Comparison of ENCODE assay signal across 8 cellular contexts in the genomic region with DNA sequence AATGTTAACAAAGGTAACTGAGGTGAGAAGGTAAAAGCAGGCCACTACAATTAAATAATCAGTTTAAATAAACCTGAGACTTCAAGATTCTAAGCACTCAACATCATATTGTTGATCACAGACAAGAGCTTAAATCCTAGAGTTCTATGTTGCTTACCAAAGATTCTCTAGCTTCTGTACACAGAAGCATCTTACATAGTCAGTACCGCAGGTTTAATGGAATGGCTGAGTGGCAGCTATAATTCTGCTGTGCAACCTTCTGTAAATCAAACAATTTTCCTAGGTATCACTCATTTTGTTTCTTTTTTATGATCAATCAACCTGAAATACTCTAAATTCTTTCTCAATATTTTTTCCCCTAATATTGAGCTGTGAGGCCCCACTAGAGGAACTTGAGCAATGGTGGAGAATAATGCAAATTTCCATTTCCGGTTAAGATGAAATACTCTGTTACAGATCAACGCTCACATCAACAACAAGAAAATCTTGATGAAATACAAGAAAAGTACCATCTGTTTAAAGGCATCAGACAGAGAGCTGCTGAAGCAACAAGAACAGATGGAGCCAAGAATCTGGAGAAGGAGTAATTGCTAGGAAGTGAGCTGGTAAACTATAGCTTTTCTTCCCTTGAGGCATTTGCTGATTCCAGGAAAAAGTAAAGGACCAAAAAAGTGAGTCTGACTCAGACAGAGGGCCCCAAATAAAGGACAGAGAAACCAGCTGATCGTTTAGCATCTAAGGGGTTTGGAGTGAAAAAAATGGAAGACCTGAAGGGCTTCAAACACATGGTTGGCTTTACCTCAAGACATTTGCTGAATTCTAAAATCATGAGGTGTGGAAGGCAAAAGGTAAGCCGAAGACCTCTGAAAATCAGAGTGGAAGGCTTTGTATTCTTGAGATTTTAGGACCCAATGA. TPM values are rescaled to one million over a fixed set of nuclear protein-coding genes. Genes with fewer than 3 reads are reported as not detected.
A peak's percentile ranks its signal among the peaks of the same experiment; 100 is the strongest.
DNase-seq lines count a peak whose midpoint lies in the region; ATAC-seq, FAIRE-seq and TF ChIP-seq lines count a peak whose summit lies in the region.

No MANE protein-coding gene starts in this region.

- ATAC-seq in HG03060 (IDR thresholded peaks at IDR 0.05; ENCODE audit: low read depth, unreplicated experiment) (peak; percentile 96), GM12878 (peak; percentile 96), sciatic nerve (no peak)

- peaks cover 18 to 56% (median 35%) of the 10 kb centered on the region in 10 experiments for H3K4me1 ChIP-seq in BLaER1 treated with 17β-estradiol and CSF1 and Interleukin-3, amounts not matched to agents 10 nM and 100 nM
- peaks cover 4% of the 10 kb centered on the region; the same call in 1 of the 2 replicates for H3K4me1 ChIP-seq in GM12878 (ENCODE audit: control insufficient read depth, insufficient read depth, low read length)

- no peaks in the 10 kb centered on the region for H3K27me3 Mint-ChIP-seq in activated T-helper 1 cell treated with anti-CD3 and anti-CD28 coated beads, Interleukin-12 subunit alpha, Interleukin-12 subunit beta, Interleukin-2, Interleukin-4 antibody, amounts not matched to agents 30 ng/mL and 10 ng/mL and 1 ng/mL, durations not matched to agents 14 hours and 24 hours and 36 hours (ENCODE audit: insufficient read depth)

- in situ Hi-C loops in GM12878 (cut with MboI) = loop anchor here (5.0 kb wide), 1 partner anchor 321 kb away; no protein-coding TSS in a partner anchor

- FAIRE-seq in GM19239 (lab: Jason Lieb, UNC) (peak; percentile 87), GM12878 (lab: Jason Lieb, UNC) (peak; percentile 31), urothelium cell line (lab: Jason Lieb, UNC) (no peak)

- peaks cover 10 to 49% (median 23%) of the 10 kb centered on the region in 11 experiments; a peak in 21 of 22 replicates for H3K9me3 ChIP-seq in BLaER1 treated with 17β-estradiol and CSF1 and Interleukin-3, amounts not matched to agents 10 nM and 100 nM (replicated peaks in 1 of 11)
- peaks cover 2% of the 10 kb centered on the region; the same call in 2 of the 3 replicates for H3K9me3 ChIP-seq in GM12878 (replicated peaks; ENCODE audit: control insufficient read depth, insufficient read depth, low read length)

- intact Hi-C loops in GM12878 (cut with micrococcal nuclease; ENCODE audit: unreplicated experiment) (no loop called here), sciatic nerve (cut with DNase I) (no loop called here)
- intact Hi-C loops in activated T-helper 1 cell treated with anti-CD3 and anti-CD28 coated beads, Interleukin-12 subunit alpha, Interleukin-12 subunit beta, Interleukin-2, Interleukin-4 antibody, amounts not matched to agents 30 ng/mL and 10 ng/mL and 1 ng/mL, durations not matched to agents 14 hours and 24 hours and 36 hours (cut with micrococcal nuclease) = no loop called here

- no peaks in the 10 kb centered on the region for H3K9me3 Mint-ChIP-seq in activated T-helper 1 cell treated with anti-CD3 and anti-CD28 coated beads, Interleukin-12 subunit alpha, Interleukin-12 subunit beta, Interleukin-2, Interleukin-4 antibody, amounts not matched to agents 30 ng/mL and 10 ng/mL and 1 ng/mL, durations not matched to agents 14 hours and 24 hours and 36 hours

- peak overlapping the region; percentile 66 to 84 (median 76) for H3K9ac ChIP-seq in BLaER1 treated with 17β-estradiol and CSF1 and Interleukin-3, amounts not matched to agents 10 nM and 100 nM
- H3K9ac ChIP-seq in GM12878 (ENCODE audit: control insufficient read depth, insufficient read depth, low read length) = no peak overlapping the region

- peaks cover 41 to 67% (median 49%) of the 10 kb centered on the region in 11 experiments for H3K36me3 ChIP-seq in BLaER1 treated with 17β-estradiol and CSF1 and Interleukin-3, amounts not matched to agents 10 nM and 100 nM
- no peaks in the 10 kb centered on the region; a peak in 2 of 4 replicates for H3K36me3 ChIP-seq in GM12878 (ENCODE audit: control insufficient read depth in 2 of 2, insufficient read depth in 2 of 2, low read length in 1 of 2)

- TF ChIP-seq CTCF in GM12878 (IDR thresholded peaks at IDR 0.05 in 2 of 3, conservative IDR thresholded peaks at IDR 0.05 in 1 of 3; ENCODE audit: control insufficient read depth in 2 of 3, extremely low read depth in 1 of 3, insufficient read depth in 1 of 3, low read depth in 3 of 3, low read length in 3 of 3) = no peak

- H4K20me1 ChIP-seq in BLaER1 treated with 17β-estradiol and CSF1 and Interleukin-3, amounts not matched to agents 10 nM and 100 nM = no peaks in the 10 kb centered on the region
- no peaks in the 10 kb centered on the region for H4K20me1 ChIP-seq in GM12878 (ENCODE audit: control insufficient read depth, insufficient read depth)

- peak overlapping the region; percentile 37 for H2AFZ ChIP-seq in GM12878 (ENCODE audit: control insufficient read depth, low read depth, low read length)

- RAD21 ChIA-PET in GM12878 (lab: Charles Lee; ENCODE audit: unreplicated experiment) = interaction anchor here (0.9 to 1.5 kb wide), 6 partner anchors 10 to 320 kb away, joined by 3 to 8 read pairs (median 4); a partner anchor contains a TSS

- peak overlapping the region; percentile 68 to 99 (median 91) for H3K27ac ChIP-seq in BLaER1 treated with 17β-estradiol and CSF1 and Interleukin-3, amounts not matched to agents 10 nM and 100 nM
- peak overlapping the region; percentile 81 for H3K27ac ChIP-seq in GM12878 (ENCODE audit: control insufficient read depth, insufficient read depth)

- no peak for TF ChIP-seq POLR2A in GM12878 (IDR thresholded peaks at IDR 0.05; ENCODE audit: low read depth, low read length)

- H3K27ac Mint-ChIP-seq in activated T-helper 1 cell treated with anti-CD3 and anti-CD28 coated beads, Interleukin-12 subunit alpha, Interleukin-12 subunit beta, Interleukin-2, Interleukin-4 antibody, amounts not matched to agents 30 ng/mL and 10 ng/mL and 1 ng/mL, durations not matched to agents 14 hours and 24 hours and 36 hours = no peak overlapping the region

- H3K4me2 ChIP-seq in BLaER1 treated with 17β-estradiol and CSF1 and Interleukin-3, amounts not matched to agents 10 nM and 100 nM = peak overlapping the region; percentile 59 to 82 (median 67)
- peak overlapping the region; percentile 58 for H3K4me2 ChIP-seq in GM12878 (ENCODE audit: control insufficient read depth, insufficient read depth)

- H3K27me3 ChIP-seq in BLaER1 treated with 17β-estradiol and CSF1 and Interleukin-3, amounts not matched to agents 10 nM and 100 nM = no peaks in the 10 kb centered on the region
- H3K27me3 ChIP-seq in GM12878 (replicated peaks in 1 of 2; ENCODE audit: control insufficient read depth in 2 of 2, insufficient read depth in 2 of 2, low read length in 1 of 2) = no peaks in the 10 kb centered on the region

- H3K36me3 Mint-ChIP-seq in activated T-helper 1 cell treated with anti-CD3 and anti-CD28 coated beads, Interleukin-12 subunit alpha, Interleukin-12 subunit beta, Interleukin-2, Interleukin-4 antibody, amounts not matched to agents 30 ng/mL and 10 ng/mL and 1 ng/mL, durations not matched to agents 14 hours and 24 hours and 36 hours (ENCODE audit: low read depth) = peaks cover 10% of the 10 kb centered on the region

- DNase-seq in GM19239 (ENCODE audit: insufficient read length, low spot score) = no peak
- peak; percentile 35 for DNase-seq in GM12878 (ENCODE audit: low read depth, low spot score)
- no peak for DNase-seq in sciatic nerve (ENCODE audit: low spot score)
- DNase-seq in urothelium cell line (ENCODE audit: low spot score) = no peak
- DNase-seq in activated T-helper 1 cell treated with anti-CD3 and anti-CD28 coated beads, Interleukin-12 subunit alpha, Interleukin-12 subunit beta, Interleukin-2, Interleukin-4 antibody, amounts not matched to agents 30 ng/mL and 10 ng/mL and 1 ng/mL, durations not matched to agents 14 hours and 24 hours and 36 hours (ENCODE audit: low spot score) = no peak
- no peak for DNase-seq in H4 (ENCODE audit: low spot score)

- H3K4me3 Mint-ChIP-seq in activated T-helper 1 cell treated with anti-CD3 and anti-CD28 coated beads, Interleukin-12 subunit alpha, Interleukin-12 subunit beta, Interleukin-2, Interleukin-4 antibody, amounts not matched to agents 30 ng/mL and 10 ng/mL and 1 ng/mL, durations not matched to agents 14 hours and 24 hours and 36 hours = no peak overlapping the region

- TF ChIP-seq RAD21 in GM12878 (IDR thresholded peaks at IDR 0.05; ENCODE audit: insufficient read depth, low read depth, low read length) = no peak

- whole genome bisulfite sequencing in GM12878 (ENCODE audit: insufficient coverage, insufficient replicate concordance, low lambda C conversion rate, missing lambda C conversion rate) = 31% methylated on average over 5 of the region's 5 CpGs

- H3K4me3 ChIP-seq in BLaER1 treated with 17β-estradiol and CSF1 and Interleukin-3, amounts not matched to agents 10 nM and 100 nM = peak overlapping the region in 2 of 10 experiments; percentile 0 to 2; a peak in 3 of 20 replicates
- H3K4me3 ChIP-seq in GM12878 = peak overlapping the region; percentile 19; the same call in 1 of the 2 replicates

- no peaks in the 10 kb centered on the region for H3K79me2 ChIP-seq in GM12878 (ENCODE audit: control insufficient read depth, insufficient read depth, low read length)

- POLR2A ChIA-PET in GM12878 (lab: Charles Lee) = interaction anchor here (0.6 to 1.6 kb wide), 3 partner anchors 23 to 1493 kb away, joined by 4 to 10 read pairs (median 7); a partner anchor contains a TSS

- H3K4me1 Mint-ChIP-seq in activated T-helper 1 cell treated with anti-CD3 and anti-CD28 coated beads, Interleukin-12 subunit alpha, Interleukin-12 subunit beta, Interleukin-2, Interleukin-4 antibody, amounts not matched to agents 30 ng/mL and 10 ng/mL and 1 ng/mL, durations not matched to agents 14 hours and 24 hours and 36 hours (ENCODE audit: low read depth) = no peaks in the 10 kb centered on the region

- BruUV-seq in GM12878 (replicated peaks; lab: Mats Ljungman, UMichigan) = no TSS peak

- SMC1A ChIA-PET in GM12878 (lab: Charles Lee; ENCODE audit: uncharacterized antibody, unreplicated experiment) = interaction anchor here (0.7 to 1.7 kb wide), 17 partner anchors 9 to 390 kb away, joined by 3 to 6 read pairs (median 3); a partner anchor contains a TSS

- CTCF ChIA-PET in GM12878 (lab: Yijun Ruan, JAX) = interaction anchor here (0.7 to 1.6 kb wide), 12 partner anchors 8 to 336 kb away, joined by 3 to 5 read pairs (median 3); no protein-coding TSS in a partner anchor

- TF ChIP-seq EP300 in GM12878 (IDR thresholded peaks at IDR 0.05; ENCODE audit: borderline replicate concordance in 1 of 2, control insufficient read depth in 1 of 2, low read depth in 2 of 2, low read length in 2 of 2) = no peak

RNA-seq across cellular contexts. Expression of a gene that starts 22.6 kb away (rescaled TPM):
- total RNA-seq in GM12878 (2013; cell fraction: nucleolus; rRNA removed) = 31.2 and 31.8 TPM in 2 replicates
- total RNA-seq in GM12878 (2014; rRNA removed) (8.6 and 11.6 TPM in 2 replicates), GM12878 (2014; rRNA removed; fragmentation: Illumina TruSeq; extraction: Trizol) (15.6 and 18.4 TPM in 2 replicates), GM12878 (2021) (10.5 TPM in 2 replicates), sciatic nerve (34.3 TPM)
- polyA plus RNA-seq in GM12878 (2011; ENCODE audit: low read depth) = 5.0 TPM
- polyA plus RNA-seq in GM12878 (2011; rRNA removed) (16.3 and 32.0 TPM in 2 replicates), GM12878 (2014; fragmentation: Illumina TruSeq; extraction: Trizol) (12.3 and 14.1 TPM in 2 replicates), GM12878 (2014; fragmentation: Nextera tagmentation; extraction: Ambion mirVana) (10 to 100 TPM in 1 of 2 experiments, 1 to 10 TPM in 1; 9.8 to 12.0 TPM), GM12878 (2014; rRNA removed) (5.5 and 8.0 TPM in 2 replicates), GM12878 (2016; fragmentation: Nextera tagmentation; extraction: Ambion mirVana) (10 to 100 TPM; 14.3 to 16.1 TPM)
- 4.2 and 5.0 TPM in 2 replicates for polyA plus RNA-seq in GM12878 (2011; cell fraction: cytosol; rRNA removed)
- polyA plus RNA-seq in GM12878 (2011; cell fraction: nucleus; rRNA removed) = 6.0 and 7.2 TPM in 2 replicates
- 6.7 and 10.6 TPM in 2 replicates for polyA plus RNA-seq in GM12878 (2012)
- polyA minus RNA-seq in GM12878 (2011; rRNA and poly(A)+ RNA removed) = 11.0 and 20.3 TPM in 2 replicates
- polyA minus RNA-seq in GM12878 (2011; cell fraction: cytosol; rRNA and poly(A)+ RNA removed) = 7.1 and 11.1 TPM in 2 replicates
- 7.1 and 9.1 TPM in 2 replicates for polyA minus RNA-seq in GM12878 (2011; cell fraction: nucleus; rRNA and poly(A)+ RNA removed)
- 16.8 and 18.3 TPM in 2 replicates for total RNA-seq in activated T-helper 1 cell treated with anti-CD3 and anti-CD28 coated beads, Interleukin-12 subunit alpha, Interleukin-12 subunit beta, Interleukin-2, Interleukin-4 antibody, amounts not matched to agents 30 ng/mL and 10 ng/mL and 1 ng/mL, durations not matched to agents 14 hours and 24 hours and 36 hours
- total RNA-seq in H4 (2014; rRNA removed; shearing (Covaris generic)) = 20.7 and 22.5 TPM in 2 replicates

RNA-seq across cellular contexts. Expression of a gene that starts 47.1 kb away (rescaled TPM):
- total RNA-seq in GM12878 (2013; cell fraction: nucleolus; rRNA removed) = 19.5 and 22.2 TPM in 2 replicates
- total RNA-seq in GM12878 (2014; rRNA removed) = 0.98 and 1.2 TPM in 2 replicates
- 1.1 and 1.6 TPM in 2 replicates for total RNA-seq in GM12878 (2014; rRNA removed; fragmentation: Illumina TruSeq; extraction: Trizol)
- total RNA-seq in GM12878 (2021) = 1.4 and 1.7 TPM in 2 replicates
- 1.0 TPM for polyA plus RNA-seq in GM12878 (2011; ENCODE audit: low read depth)
- 2.0 and 3.0 TPM in 2 replicates for polyA plus RNA-seq in GM12878 (2011; rRNA removed)
- 0.75 and 1.2 TPM in 2 replicates for polyA plus RNA-seq in GM12878 (2011; cell fraction: cytosol; rRNA removed)
- polyA plus RNA-seq in GM12878 (2011; cell fraction: nucleus; rRNA removed) = 2.1 and 3.4 TPM in 2 replicates
- 0.93 and 1.5 TPM in 2 replicates for polyA plus RNA-seq in GM12878 (2012)
- 1.4 and 2.6 TPM in 2 replicates for polyA plus RNA-seq in GM12878 (2014; fragmentation: Illumina TruSeq; extraction: Trizol)
- polyA plus RNA-seq in GM12878 (2014; fragmentation: Nextera tagmentation; extraction: Ambion mirVana) = under 1 TPM; 0.32 to 0.49 TPM
- 0.59 and 0.75 TPM in 2 replicates for polyA plus RNA-seq in GM12878 (2014; rRNA removed)
- polyA plus RNA-seq in GM12878 (2016; fragmentation: Nextera tagmentation; extraction: Ambion mirVana) = under 1 TPM; 0.30 to 0.92 TPM
- 2.8 and 3.2 TPM in 2 replicates for polyA minus RNA-seq in GM12878 (2011; rRNA and poly(A)+ RNA removed)
- polyA minus RNA-seq in GM12878 (2011; cell fraction: cytosol; rRNA and poly(A)+ RNA removed) = 0.52 and 1.6 TPM in 2 replicates
- polyA minus RNA-seq in GM12878 (2011; cell fraction: nucleus; rRNA and poly(A)+ RNA removed) = 3.1 and 3.4 TPM in 2 replicates
- 17.4 TPM for total RNA-seq in sciatic nerve
- 0.17 and 0.21 TPM in 2 replicates for total RNA-seq in activated T-helper 1 cell treated with anti-CD3 and anti-CD28 coated beads, Interleukin-12 subunit alpha, Interleukin-12 subunit beta, Interleukin-2, Interleukin-4 antibody, amounts not matched to agents 30 ng/mL and 10 ng/mL and 1 ng/mL, durations not matched to agents 14 hours and 24 hours and 36 hours
- 2.4 and 2.5 TPM in 2 replicates for total RNA-seq in H4 (2014; rRNA removed; shearing (Covaris generic))
